ENCODE assay signal across 17 cellular contexts in the genomic region with DNA sequence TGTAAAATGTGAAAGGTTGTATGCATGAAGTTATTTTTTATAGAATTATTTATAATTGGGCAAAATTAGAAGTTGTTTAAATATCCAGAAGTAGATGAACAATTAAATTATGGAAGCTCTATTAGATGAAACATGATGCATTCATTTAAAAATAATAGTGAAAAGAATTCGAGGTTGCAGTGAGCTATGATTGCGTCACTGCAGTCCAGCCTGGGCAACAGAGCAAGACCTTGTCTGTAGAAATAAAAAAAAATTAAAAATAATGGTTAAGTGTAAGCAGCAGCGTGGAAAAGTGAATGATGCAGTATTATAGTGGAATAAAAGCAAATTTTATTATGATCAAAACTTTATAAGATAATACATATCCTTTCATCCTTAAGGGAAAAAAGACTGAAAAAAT. TPM values are rescaled to one million over a fixed set of nuclear protein-coding genes. Genes with fewer than 3 reads are reported as not detected.
DNase-seq lines count a peak whose midpoint lies in the region; ATAC-seq, FAIRE-seq and TF ChIP-seq lines count a peak whose summit lies in the region.
"Had no signal": no experiment of that assay in that cellular context is flagged by ENCODE, and none has a peak within 500 bp of the region (broad histone marks: within the 10 kb centered on the region; RNA-seq: fewer than 3 reads in every experiment).

No MANE protein-coding gene starts in this region.

- H2AFZ ChIP-seq in HepG2 (ENCODE audit: low read length) = no peak overlapping the region

- FAIRE-seq in HepG2 (lab: Jason Lieb, UNC) (no peak), TTC549 (lab: Jason Lieb, UNC) (peak; percentile 32), endometrium (lab: Jason Lieb, UNC) (peak; percentile 54)
- FAIRE-seq: H54 had no signal

- H3K27me3 ChIP-seq in HepG2 (ENCODE audit: control insufficient read depth in 1 of 2, insufficient read depth in 2 of 2, low read length in 2 of 2) (no peaks in the 10 kb centered on the region), right lobe of liver (no peaks in the 10 kb centered on the region), spleen (replicated peaks in 1 of 7) (no peaks in the 10 kb centered on the region), WERI-Rb-1 (ENCODE audit: insufficient read depth, low read depth, severe bottlenecking) (no peaks in the 10 kb centered on the region)
- H3K27me3 ChIP-seq: BE2C had no signal

- H3K9me3 ChIP-seq in HepG2 (ENCODE audit: low read length) = no peaks in the 10 kb centered on the region
- H3K9me3 ChIP-seq in right lobe of liver = no peaks in the 10 kb centered on the region
- H3K9me3 ChIP-seq in spleen = no peaks in the 10 kb centered on the region
- H3K9me3 ChIP-seq in WERI-Rb-1 (ENCODE audit: severe bottlenecking) = no peaks in the 10 kb centered on the region
- H3K9me3 ChIP-seq: BE2C had no signal

- intact Hi-C loops in HepG2 (cut with micrococcal nuclease; ENCODE audit: unreplicated experiment) = no loop called here
- intact Hi-C loops in right lobe of liver (cut with DNase I) = no loop called here
- intact Hi-C loops in spleen (cut with DNase I; ENCODE audit: low total_unique reads) = no loop called here

- H4K20me1 ChIP-seq in HepG2 (ENCODE audit: insufficient read depth, low read length) = no peaks in the 10 kb centered on the region

- H3K4me1 Mint-ChIP-seq in stimulated activated naive CD8-positive, alpha-beta T cell treated with anti-CD3 and anti-CD28 coated beads, Interleukin-15, amount 100 ng/mL, for 72 hours = peaks cover 10% of the 10 kb centered on the region

- no peaks in the 10 kb centered on the region for H3K79me2 ChIP-seq in HepG2 (ENCODE audit: insufficient read depth, low read length)

- 88% methylated on average over 3 of the region's 3 CpGs for WGBS in HepG2 (ENCODE audit: low lambda C conversion rate)
- WGBS in right lobe of liver (ENCODE audit: insufficient coverage, low coverage, low lambda C conversion rate, missing lambda C conversion rate) = 79% methylated on average over 3 of the region's 3 CpGs
- 75 to 94% (median 84%) methylated on average over 3 of the region's 3 CpGs for WGBS in spleen, 5 donors

- no peak overlapping the region for H3K4me3 Mint-ChIP-seq in stimulated activated naive CD8-positive, alpha-beta T cell treated with anti-CD3 and anti-CD28 coated beads, Interleukin-15, amount 100 ng/mL, for 72 hours
- H3K4me3 Mint-ChIP-seq: CD4-positive, alpha-beta memory T cell; IgD-negative memory B cell had no signal

- H3K27ac ChIP-seq in HepG2 (ENCODE audit: extremely low read length, insufficient read depth, low read length) (no peak overlapping the region), right lobe of liver (no peak overlapping the region), spleen (no peak overlapping the region), WERI-Rb-1 (no peak overlapping the region)
- H3K27ac ChIP-seq: 22Rv1, C4-2B had no signal

- no peaks in the 10 kb centered on the region for H3K9me3 Mint-ChIP-seq in stimulated activated naive CD8-positive, alpha-beta T cell treated with anti-CD3 and anti-CD28 coated beads, Interleukin-15, amount 100 ng/mL, for 72 hours
- H3K9me3 Mint-ChIP-seq: CD4-positive, alpha-beta memory T cell; IgD-negative memory B cell had no signal

- POLR2A ChIA-PET in HepG2 (lab: Yijun Ruan, JAX) = interaction anchor here (0.7 kb wide), 1 partner anchor 76 kb away, joined by 3 read pairs; no protein-coding TSS in a partner anchor

- TF ChIP-seq RAD21 in HepG2 (CRISPR knock-in tag; IDR thresholded peaks at IDR 0.05) = no peak

- no TSS peak for BruUV-seq in HepG2 (replicated peaks; lab: Mats Ljungman, UMichigan)

- TF ChIP-seq EP300 in HepG2 (IDR thresholded peaks at IDR 0.05; ENCODE audit: low read depth in 2 of 2, low read length in 2 of 2) (no peak), HepG2 (CRISPR knock-in tag; IDR thresholded peaks at IDR 0.05; ENCODE audit: borderline replicate concordance) (no peak)

- in situ Hi-C loops in HepG2 (cut with HindIII; ENCODE audit: extremely low pct_ligation_motif_present, low pct_unique_long_range_greater_than_20kb) = no loop called here

- TF ChIP-seq CTCF in HepG2 (CRISPR knock-in tag; IDR thresholded peaks at IDR 0.05) (no peak), right lobe of liver (IDR thresholded peaks at IDR 0.05) (no peak), spleen (IDR thresholded peaks at IDR 0.05 in 8 of 11, conservative IDR thresholded peaks at IDR 0.05 in 3 of 11) (no peak), WERI-Rb-1 (IDR thresholded peaks at IDR 0.05; ENCODE audit: low read depth, low read length) (no peak)

- H3K4me3 ChIP-seq in HepG2 (replicated peaks in 1 of 3; ENCODE audit: insufficient read depth in 1 of 3, low read depth in 2 of 3, low read length in 3 of 3) = no peak overlapping the region
- no peak overlapping the region for H3K4me3 ChIP-seq in right lobe of liver
- H3K4me3 ChIP-seq in spleen = no peak overlapping the region
- H3K4me3 ChIP-seq in WERI-Rb-1 (ENCODE audit: low read depth, low read length) = no peak overlapping the region

- H3K4me1 ChIP-seq in HepG2 (ENCODE audit: insufficient read depth, low read length) = no peaks in the 10 kb centered on the region
- no peaks in the 10 kb centered on the region for H3K4me1 ChIP-seq in right lobe of liver
- H3K4me1 ChIP-seq in spleen = no peaks in the 10 kb centered on the region
- H3K4me1 ChIP-seq: BE2C had no signal

- no peak for TF ChIP-seq POLR2A in HepG2 (IDR thresholded peaks at IDR 0.05; ENCODE audit: insufficient read depth in 1 of 2, low read depth in 2 of 2, low read length in 2 of 2)
- no peak for TF ChIP-seq POLR2A in right lobe of liver (IDR thresholded peaks at IDR 0.05)
- TF ChIP-seq POLR2A in spleen (IDR thresholded peaks at IDR 0.05) = no peak

- H3K9ac ChIP-seq in HepG2 (ENCODE audit: insufficient read depth, low read depth, low read length) = no peak overlapping the region

- H3K36me3 ChIP-seq in HepG2 (replicated peaks in 1 of 2; ENCODE audit: control insufficient read depth in 1 of 2, insufficient read depth in 2 of 2, low read length in 2 of 2) = peaks cover 6 to 47% of the 10 kb centered on the region in 2 experiments; a peak in 4 of 5 replicates
- no peaks in the 10 kb centered on the region for H3K36me3 ChIP-seq in right lobe of liver
- peaks cover 0 to 26% (median 0%) of the 10 kb centered on the region in 6 donors for H3K36me3 ChIP-seq in spleen
- peaks cover 53% of the 10 kb centered on the region for H3K36me3 ChIP-seq in WERI-Rb-1

- CTCF ChIA-PET in HepG2 (lab: Yijun Ruan, JAX; ENCODE audit: low intra/inter-chr PET ratio, low total read pairs) = no interaction called here

- H3K27ac Mint-ChIP-seq in stimulated activated naive CD8-positive, alpha-beta T cell treated with anti-CD3 and anti-CD28 coated beads, Interleukin-15, amount 100 ng/mL, for 72 hours = no peak overlapping the region

- H3K4me2 ChIP-seq in HepG2 (ENCODE audit: low read depth, low read length) = no peak overlapping the region

- no peaks in the 10 kb centered on the region for H3K27me3 Mint-ChIP-seq in stimulated activated naive CD8-positive, alpha-beta T cell treated with anti-CD3 and anti-CD28 coated beads, Interleukin-15, amount 100 ng/mL, for 72 hours
- H3K27me3 Mint-ChIP-seq: CD4-positive, alpha-beta memory T cell; IgD-negative memory B cell had no signal

- ATAC-seq in HepG2 (no peak), right lobe of liver (no peak)
- ATAC-seq in stimulated activated naive CD8-positive, alpha-beta T cell treated with anti-CD3 and anti-CD28 coated beads, Interleukin-15, amount 100 ng/mL, for 72 hours = no peak
- ATAC-seq: HCT116 had no signal

- DNase-seq in HepG2 (ENCODE audit: low spot score) (no peak), right lobe of liver (no peak), spleen (no peak), WERI-Rb-1 (no peak)
- no peak for DNase-seq in stimulated activated naive CD8-positive, alpha-beta T cell treated with anti-CD3 and anti-CD28 coated beads, Interleukin-15, amount 100 ng/mL, for 72 hours
- no peak for DNase-seq in stimulated activated CD4-positive, alpha-beta T cell treated with anti-CD3 and anti-CD28 coated beads, Interleukin-1b, Interleukin-23, amount 100 ng/mL, for 48 hours
- DNase-seq: ACHN; BE2C; CD4-positive, alpha-beta memory T cell; DMS79 had no signal

TF ChIP-seq in HepG2, 621 proteins besides CTCF, POLR2A, EP300 and RAD21 (continues in another document):
- TF ChIP-seq CEBPB (IDR thresholded peaks at IDR 0.05; ENCODE audit: borderline replicate concordance, low read depth, low read length) = peak; percentile 65; the same call in 1 of the 2 replicates

RNA-seq across cellular contexts. Expression of gene BUB1B, which starts 14.3 kb away (rescaled TPM):
- total RNA-seq in HepG2 (2016; rRNA removed; fragmentation: Illumina TruSeq; extraction: Trizol) (63.5 and 71.9 TPM in 2 replicates), right lobe of liver (1 to 10 TPM in 3 of 6 experiments, under 1 TPM in 2, not detected in 1; 0.39 to 1.7 (median 1.2) TPM), spleen (10 to 100 TPM in 3 of 7 donors, 1 to 10 TPM in 4; 3.0 to 11.8 (median 8.5) TPM)
- 14.9 and 17.0 TPM in 2 replicates for total RNA-seq in HepG2 (2016; cell fraction: cytosol; rRNA removed; fragmentation: Illumina TruSeq; extraction: Trizol; ENCODE audit: low read depth)
- total RNA-seq in HepG2 (2016; cell fraction: insoluble cytoplasmic fraction; rRNA removed; fragmentation: Illumina TruSeq; extraction: Trizol) = 60.4 and 74.3 TPM in 2 replicates
- 19.2 and 19.9 TPM in 2 replicates for total RNA-seq in HepG2 (2016; cell fraction: membrane; rRNA removed; fragmentation: Illumina TruSeq; extraction: Trizol)
- 68.9 and 70.1 TPM in 2 replicates for total RNA-seq in HepG2 (2016; cell fraction: nucleus; rRNA removed; fragmentation: Illumina TruSeq; extraction: Trizol)
- polyA plus RNA-seq in HepG2 (2011; rRNA removed) (16.0 and 26.2 TPM in 2 replicates), spleen (1 to 10 TPM; 1.2 to 4.7 (median 2.3) TPM)
- polyA plus RNA-seq in HepG2 (2011; cell fraction: cytosol; rRNA removed) = 6.4 and 7.2 TPM in 2 replicates
- polyA plus RNA-seq in HepG2 (2011; cell fraction: nucleus; rRNA removed) = 24.4 and 31.6 TPM in 2 replicates
- polyA plus RNA-seq in HepG2 (2012) = 11.0 and 22.9 TPM in 2 replicates
- polyA plus RNA-seq in HepG2 (2016; cell fraction: cytosol; fragmentation: Illumina TruSeq; extraction: Trizol; ENCODE audit: low read depth) = 2.0 and 2.3 TPM in 2 replicates
- polyA plus RNA-seq in HepG2 (2016; cell fraction: insoluble cytoplasmic fraction; fragmentation: Illumina TruSeq; extraction: Trizol; ENCODE audit: low read depth) = 56.3 and 61.0 TPM in 2 replicates
- polyA plus RNA-seq in HepG2 (2016; cell fraction: membrane; fragmentation: Illumina TruSeq; extraction: Trizol; ENCODE audit: low read depth) = 4.9 and 5.6 TPM in 2 replicates
- polyA plus RNA-seq in HepG2 (2016; cell fraction: nucleus; fragmentation: Illumina TruSeq; extraction: Trizol; ENCODE audit: insufficient read depth, low read depth) = 94.8 and 96.7 TPM in 2 replicates
- polyA minus RNA-seq in HepG2 (2011; rRNA and poly(A)+ RNA removed; ENCODE audit: low replicate concordance) = 11.0 and 45.9 TPM in 2 replicates
- 9.9 and 10.4 TPM in 2 replicates for polyA minus RNA-seq in HepG2 (2011; cell fraction: cytosol; rRNA and poly(A)+ RNA removed)
- polyA minus RNA-seq in HepG2 (2011; cell fraction: nucleus; rRNA and poly(A)+ RNA removed) = 50.4 and 68.2 TPM in 2 replicates
